ENCODE assay signal across 8 cellular contexts in genomic region chr11:105719073-105719846, GRCh38.
DNase-seq lines count a peak whose midpoint lies in the region; ATAC-seq, FAIRE-seq and TF ChIP-seq lines count a peak whose summit lies in the region.

No MANE protein-coding gene starts in this region.

- in situ Hi-C loops in G401 (cut with HindIII; ENCODE audit: low sequenced_read_pairs) (no loop called here), brain microvascular endothelial cell (cut with HindIII; ENCODE audit: low pct_ligation_motif_present, low sequenced_read_pairs) (no loop called here)

- H3K4me3 ChIP-seq in brain microvascular endothelial cell (ENCODE audit: low read depth, low read length) (no peak overlapping the region), small intestine (ENCODE audit: low read depth in 1 of 2, low read length in 2 of 2) (no peak overlapping the region)

- no peak for TF ChIP-seq CTCF in brain microvascular endothelial cell (IDR thresholded peaks at IDR 0.05; ENCODE audit: low read depth, low read length, missing control alignments)

- 77 to 81% (median 78%) methylated on average over 12 of the region's 12 CpGs for WGBS in small intestine, 3 donors

- intact Hi-C loops in cardiac septum (cut with DNase I) (no loop called here), Right ventricle myocardium superior (cut with DNase I) (no loop called here)

- ATAC-seq in GM21825 (IDR thresholded peaks at IDR 0.05; ENCODE audit: unreplicated experiment) (peak; percentile 93), Right ventricle myocardium superior (ENCODE audit: poor library complexity) (no peak)

- DNase-seq in G401 (ENCODE audit: low spot score) (peak; percentile 47), HTR-8/SVneo (ENCODE audit: insufficient read length, low spot score) (peak; percentile 25), brain microvascular endothelial cell (peak; percentile 85), small intestine (no peak), cardiac septum (ENCODE audit: low spot score) (no peak), Right ventricle myocardium superior (no peak)
- no peak for DNase-seq in activated CD4-positive, alpha-beta T cell treated with anti-CD3 and anti-CD28 coated beads, Interleukin-2, amount 50 U/mL, for 4 hours

- H3K27ac ChIP-seq in brain microvascular endothelial cell (no peak overlapping the region), small intestine (ENCODE audit: low read depth in 1 of 2, low read length in 1 of 2) (no peak overlapping the region)

- no peak for FAIRE-seq in HTR-8/SVneo (lab: Jason Lieb, UNC)
- no peak for FAIRE-seq in small intestine (lab: Jason Lieb, UNC)

- H3K4me1 ChIP-seq in small intestine (ENCODE audit: control insufficient read depth in 2 of 2, insufficient read depth in 1 of 2, low read depth in 1 of 2, low read length in 1 of 2), result no peaks in the 10 kb centered on the region

- H3K36me3 ChIP-seq in brain microvascular endothelial cell (replicated peaks) (no peaks in the 10 kb centered on the region), small intestine (ENCODE audit: control insufficient read depth in 2 of 2, insufficient read depth in 2 of 2, low read length in 2 of 2) (no peaks in the 10 kb centered on the region)

- H3K27me3 ChIP-seq in brain microvascular endothelial cell (replicated peaks) (no peaks in the 10 kb centered on the region), small intestine (ENCODE audit: control insufficient read depth in 2 of 2, insufficient read depth in 2 of 2, low read length in 2 of 2) (no peaks in the 10 kb centered on the region)

- no peaks in the 10 kb centered on the region for H3K9me3 ChIP-seq in small intestine (ENCODE audit: control insufficient read depth, low read depth)

Comparison
In these comparisons a context has a peak if more than half of its experiments do, and no peak if none do; other contexts are left out.
1. DNase-seq: peak in G401 (single experiment), HTR-8/SVneo (single experiment) and brain microvascular endothelial cell (single experiment); none in small intestine (single experiment), cardiac septum (single experiment), activated CD4-positive, alpha-beta T cell treated with anti-CD3 and anti-CD28 coated beads, Interleukin-2, amount 50 U/mL, for 4 hours (0 of 2) and Right ventricle myocardium superior (single experiment).